Comparison of ENCODE assay signal across 8 cellular contexts in genomic region chr3:150761831-150762661, GRCh38. TPM values are rescaled to one million over a fixed set of nuclear protein-coding genes. Genes with fewer than 3 reads are reported as not detected.
A peak's percentile ranks its signal among the peaks of the same experiment; 100 is the strongest.
DNase-seq lines count a peak whose midpoint lies in the region; ATAC-seq and TF ChIP-seq lines count a peak whose summit lies in the region.

No MANE protein-coding gene starts in this region.

- CTCF ChIA-PET in A673 (lab: Charles Lee), result no interaction called here

- no peak for TF ChIP-seq CTCF in A673 (conservative IDR thresholded peaks at IDR 0.05; ENCODE audit: low read depth, low read length)
- no peak for TF ChIP-seq CTCF in fibroblast of the aortic adventitia (IDR thresholded peaks at IDR 0.05; ENCODE audit: insufficient read depth, low read length)
- TF ChIP-seq CTCF in natural killer cell (IDR thresholded peaks at IDR 0.05), result no peak

- H3K27me3 ChIP-seq in A673 (replicated peaks; ENCODE audit: insufficient read depth, low read depth, low read length, poor library complexity), result no peaks in the 10 kb centered on the region

- peaks cover 54 to 59% of the 10 kb centered on the region in 2 donors for H3K4me1 Mint-ChIP-seq in natural killer cell

- no peaks in the 10 kb centered on the region for H3K9me3 Mint-ChIP-seq in natural killer cell

- H3K9me3 ChIP-seq in A673 (ENCODE audit: low read depth, low read length, poor library complexity, severe bottlenecking), result no peaks in the 10 kb centered on the region

- DNase-seq in A673 (ENCODE audit: low spot score) (peak; percentile 70), H4 (ENCODE audit: low spot score) (peak; percentile 53), NCI-H748 (lab: John Stamatoyannopoulos, UW; ENCODE audit: unreplicated experiment) (peak; percentile 63), fibroblast of the aortic adventitia (ENCODE audit: low read depth) (peak; percentile 64), natural killer cell (peak; percentile 37), ureter (ENCODE audit: low spot score) (peak; percentile 66)
- peak; percentile 25 for DNase-seq in activated effector memory CD4-positive, alpha-beta T cell treated with Interleukin-2 at 50 U/mL for 16 hours

- peak overlapping the region; percentile 87 for H3K27ac ChIP-seq in A673 (ENCODE audit: low read depth, low read length, poor library complexity, severe bottlenecking)

- H3K36me3 ChIP-seq in A673 (ENCODE audit: insufficient read depth, low read length, poor library complexity, severe bottlenecking), result peaks cover 12% of the 10 kb centered on the region

- ATAC-seq in natural killer cell (no peak), GM21529 (IDR thresholded peaks at IDR 0.05; ENCODE audit: unreplicated experiment) (no peak)

- H3K4me1 ChIP-seq in A673 (ENCODE audit: insufficient read depth, low read length, poor library complexity, severe bottlenecking), result peaks cover 35% of the 10 kb centered on the region

- no TSS peak for BruUV-seq in A673 (replicated peaks; lab: Mats Ljungman, UMichigan)

- intact Hi-C loops in A673 (cut with micrococcal nuclease; ENCODE audit: unreplicated experiment), result loop anchor here (5.0 kb wide), 2 partner anchors 40 to 215 kb away; partner anchors contain the start of genes EIF2A and SERP1
- intact Hi-C loops in natural killer cell (cut with micrococcal nuclease), result loop anchor here (1.0 to 5.0 kb wide), 5 partner anchors 40 to 353 kb away; partner anchors contain the start of genes EIF2A, ERICH6, SELENOT and SERP1

- H3K4me3 ChIP-seq in A673 (ENCODE audit: low read depth, low read length, poor library complexity, severe bottlenecking) (peak overlapping the region; percentile 98), fibroblast of the aortic adventitia (ENCODE audit: low read depth, low read length) (peak overlapping the region; percentile 97)

- H3K27ac Mint-ChIP-seq in natural killer cell, result peak overlapping the region; percentile 94 to 100

- POLR2A ChIA-PET in A673 (lab: Charles Lee; ENCODE audit: low non-redundant PET), result interaction anchor here (0.5 kb wide), 1 partner anchor 216 kb away, joined by 4 read pairs; no protein-coding TSS in a partner anchor

- peak overlapping the region; percentile 96 for H3K4me3 Mint-ChIP-seq in natural killer cell

- no peaks in the 10 kb centered on the region for H3K36me3 Mint-ChIP-seq in natural killer cell

- H3K27me3 Mint-ChIP-seq in natural killer cell (ENCODE audit: low read depth in 2 of 2), result no peaks in the 10 kb centered on the region

RNA-seq across cellular contexts. Expression of gene SIAH2, which starts 0.9 kb away (rescaled TPM):
- total RNA-seq in A673 (2021), result 26.8 and 28.8 TPM in 2 replicates
- 25.1 and 27.6 TPM in 2 replicates for total RNA-seq in H4 (2014; rRNA removed; shearing (Covaris generic))
- total RNA-seq in fibroblast of the aortic adventitia (ENCODE audit: low replicate concordance), result 16.9 and 22.5 TPM in 2 replicates
- 10 to 100 TPM; 22.7 to 25.7 (median 23.8) TPM for total RNA-seq in natural killer cell
- 29.9 TPM for total RNA-seq in ureter

RNA-seq across cellular contexts. Expression of gene ERICH6, which starts 58.3 kb away (rescaled TPM):
- total RNA-seq in A673 (2021) (0.24 and 0.32 TPM in 2 replicates), fibroblast of the aortic adventitia (ENCODE audit: low replicate concordance) (0.18 and 0.41 TPM in 2 replicates), natural killer cell (1 to 10 TPM in 2 of 3 donors, under 1 TPM in 1; 0.35 to 3.7 (median 3.6) TPM), ureter (0.36 TPM)
- 0.06 TPM in 1 of 2 replicates, not detected in the other for total RNA-seq in H4 (2014; rRNA removed; shearing (Covaris generic))
